8 cellular contexts compared by ENCODE assay signal in the genomic region with DNA sequence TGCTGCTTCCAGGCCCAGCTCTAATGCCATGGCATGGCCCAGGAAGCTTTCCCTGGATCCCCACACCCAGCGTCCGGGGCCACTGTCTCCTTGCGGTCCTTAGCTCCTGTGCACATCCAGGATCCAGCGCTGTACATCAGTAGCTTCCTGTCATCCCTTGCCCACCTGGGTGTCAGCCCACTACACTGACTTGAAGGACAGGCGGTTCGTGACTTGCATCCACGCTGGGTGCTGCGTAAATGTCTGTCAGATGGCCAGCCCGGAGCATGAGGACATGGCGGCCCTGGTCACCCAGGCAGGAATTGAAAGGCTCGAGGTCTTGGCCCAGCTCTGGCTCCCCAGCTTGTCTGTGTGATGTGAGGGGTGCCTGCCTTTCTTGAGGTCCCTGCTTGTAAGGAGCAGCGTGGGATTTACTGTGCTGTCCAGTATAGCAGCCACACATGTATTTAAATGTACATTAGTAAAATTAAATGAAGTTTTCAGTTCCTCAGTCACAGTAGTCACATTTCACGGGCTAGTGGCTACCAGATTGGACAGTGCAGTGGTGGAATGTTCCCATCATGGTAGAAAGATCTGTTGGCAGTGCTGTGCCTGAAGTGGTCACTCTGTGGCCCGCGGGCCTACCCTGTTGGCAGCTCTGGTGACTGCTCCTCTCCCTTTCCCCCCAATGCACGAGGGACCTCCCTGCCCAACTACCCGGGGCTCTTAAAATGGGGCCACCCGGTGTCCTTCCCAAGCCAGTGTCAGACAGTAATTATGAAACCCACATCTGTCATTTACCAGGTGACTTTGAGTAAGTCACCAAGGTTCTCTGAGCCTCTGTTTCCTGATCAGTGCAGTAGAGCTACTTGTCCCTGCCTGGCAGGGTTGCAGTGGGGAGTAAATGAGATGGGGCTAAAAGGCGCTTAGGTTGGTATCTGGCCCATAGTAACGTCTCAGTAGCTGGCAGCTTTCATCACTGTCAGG.
DNase-seq lines count a peak whose midpoint lies in the region; ATAC-seq and TF ChIP-seq lines count a peak whose summit lies in the region.

No MANE protein-coding gene starts in this region.

- 91% methylated on average over 20 of the region's 20 CpGs for WGBS in thymus

- no peaks in the 10 kb centered on the region for H3K9me3 Mint-ChIP-seq in central memory CD8-positive, alpha-beta T cell

- intact Hi-C loops in left ventricle myocardium inferior (cut with micrococcal nuclease) (no loop called here), Right ventricle myocardium superior (cut with DNase I) (no loop called here)

- no peak for TF ChIP-seq CTCF in left ventricle myocardium inferior (IDR thresholded peaks at IDR 0.05; ENCODE audit: borderline replicate concordance)

- ATAC-seq in Right ventricle myocardium superior (ENCODE audit: poor library complexity): no peak
- ATAC-seq in HG03097 (IDR thresholded peaks at IDR 0.05; ENCODE audit: low FRiP score, unreplicated experiment): peak; percentile 63
- peak; percentile 37 for ATAC-seq in central memory CD8-positive, alpha-beta T cell (replicated peaks; ENCODE audit: extremely low read depth, poor library complexity, severe bottlenecking)

- H3K4me1 Mint-ChIP-seq in central memory CD8-positive, alpha-beta T cell: peaks cover 76% of the 10 kb centered on the region

- H3K4me3 Mint-ChIP-seq in central memory CD8-positive, alpha-beta T cell: peak overlapping the region; percentile 63

- no peak overlapping the region for H3K4me3 ChIP-seq in left ventricle myocardium inferior
- H3K4me3 ChIP-seq in thymus (ENCODE audit: low read length): no peak overlapping the region

- no peaks in the 10 kb centered on the region for H3K36me3 ChIP-seq in left ventricle myocardium inferior
- peaks cover 4% of the 10 kb centered on the region for H3K36me3 ChIP-seq in thymus (ENCODE audit: control insufficient read depth, insufficient read depth)

- H3K4me1 ChIP-seq in left ventricle myocardium inferior (peaks cover 99% of the 10 kb centered on the region), thymus (ENCODE audit: control insufficient read depth, insufficient read depth, low read length) (peaks cover 25% of the 10 kb centered on the region)

- no peaks in the 10 kb centered on the region for H3K27me3 ChIP-seq in left ventricle myocardium inferior (ENCODE audit: low read depth)
- H3K27me3 ChIP-seq in thymus (ENCODE audit: control insufficient read depth, insufficient read depth): no peaks in the 10 kb centered on the region

- H3K27me3 Mint-ChIP-seq in central memory CD8-positive, alpha-beta T cell: no peaks in the 10 kb centered on the region

- H3K36me3 Mint-ChIP-seq in central memory CD8-positive, alpha-beta T cell (ENCODE audit: insufficient read depth): peaks cover 7% of the 10 kb centered on the region

- peak overlapping the region; percentile 97 for H3K27ac ChIP-seq in left ventricle myocardium inferior (replicated peaks)
- H3K27ac ChIP-seq in thymus (ENCODE audit: low read depth): peak overlapping the region; percentile 11

- peak overlapping the region; percentile 66 for H3K27ac Mint-ChIP-seq in central memory CD8-positive, alpha-beta T cell (ENCODE audit: low read depth)

- H3K9me3 ChIP-seq in left ventricle myocardium inferior (replicated peaks) (no peaks in the 10 kb centered on the region), thymus (ENCODE audit: control insufficient read depth) (no peaks in the 10 kb centered on the region)

- DNase-seq in left ventricle myocardium inferior (no peak), Right ventricle myocardium superior (no peak), NCI-H1105 treated with DMSO at 0.1 percent for 48 hours (lab: John Stamatoyannopoulos, UW) (no peak), NCI-H345 treated with DMSO at 0.1 percent for 48 hours (lab: John Stamatoyannopoulos, UW; ENCODE audit: unreplicated experiment) (no peak)
- DNase-seq in central memory CD8-positive, alpha-beta T cell (ENCODE audit: low spot score in 2 of 2): no peak
- DNase-seq in NK-92 treated with Interleukin-12 subunit alpha and Interleukin-12 subunit beta, amount 100 ng/mL, for 24 hours (lab: John Stamatoyannopoulos, UW): no peak
